In the genomic region with DNA sequence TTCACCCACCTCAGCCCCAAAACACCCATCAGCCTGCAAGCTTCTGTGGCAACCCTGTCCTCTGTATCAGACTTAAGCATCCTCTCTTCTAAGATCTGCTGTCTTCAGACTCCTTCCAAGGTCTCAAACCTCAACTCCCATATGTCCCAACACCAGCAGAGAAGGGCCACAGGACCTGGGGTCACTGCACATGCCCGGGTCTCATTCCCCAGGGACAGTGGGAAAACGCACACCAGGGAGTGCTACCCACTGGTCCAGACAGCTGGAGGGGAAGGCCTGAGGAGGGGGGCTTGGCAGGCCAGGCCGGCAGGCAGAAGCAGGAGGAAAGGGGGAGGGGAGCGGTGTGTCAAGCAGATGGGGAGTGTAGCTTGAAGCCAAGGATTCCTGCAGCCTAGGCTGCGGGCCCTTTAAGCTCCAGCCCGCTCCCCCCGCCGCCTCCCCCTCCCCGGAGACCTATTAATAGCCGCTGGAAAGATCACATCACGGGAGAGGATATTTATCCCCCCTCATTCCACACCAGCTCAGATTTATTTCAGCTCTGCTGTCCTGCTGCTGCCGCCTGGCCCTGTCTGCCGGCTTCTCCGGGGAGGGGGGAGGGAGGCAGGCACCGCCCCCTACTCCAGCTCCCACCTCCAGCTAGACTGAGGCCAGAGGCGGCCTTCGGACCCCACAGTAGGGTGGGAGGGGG, we compare ENCODE assay signal across 8 cellular contexts. TPM values are rescaled to one million over a fixed set of nuclear protein-coding genes. Genes with fewer than 3 reads are reported as not detected.
DNase-seq lines count a peak whose midpoint lies in the region; ATAC-seq and TF ChIP-seq lines count a peak whose summit lies in the region.

No MANE protein-coding gene starts in this region.

- no peaks in the 10 kb centered on the region for H3K27me3 Mint-ChIP-seq in activated CD8-positive, alpha-beta T cell treated with anti-CD3 and anti-CD28 coated beads for 36 hours
- H3K27me3 Mint-ChIP-seq in neural progenitor cell (ENCODE audit: insufficient read depth, low read depth), result peaks cover 3% of the 10 kb centered on the region

- no peaks in the 10 kb centered on the region for H3K27me3 ChIP-seq in neural progenitor cell

- peaks cover 56% of the 10 kb centered on the region for H3K4me1 Mint-ChIP-seq in activated CD8-positive, alpha-beta T cell treated with anti-CD3 and anti-CD28 coated beads for 36 hours (ENCODE audit: low read depth)
- H3K4me1 Mint-ChIP-seq in neural progenitor cell, result peaks cover 60% of the 10 kb centered on the region

- H3K4me1 ChIP-seq in neural progenitor cell, result peaks cover 66% of the 10 kb centered on the region

- no peaks in the 10 kb centered on the region for H3K9me3 Mint-ChIP-seq in activated CD8-positive, alpha-beta T cell treated with anti-CD3 and anti-CD28 coated beads for 36 hours
- no peaks in the 10 kb centered on the region for H3K9me3 Mint-ChIP-seq in neural progenitor cell

- H3K79me2 ChIP-seq in neural progenitor cell (ENCODE audit: low read depth), result peaks cover 82% of the 10 kb centered on the region

- CTCF ChIA-PET in activated CD8-positive, alpha-beta T cell treated with anti-CD3 and anti-CD28 coated beads for 36 hours (lab: Charles Lee), result interaction anchor here (0.9 to 2.2 kb wide), 9 partner anchors 11 to 413 kb away, joined by 3 to 7 read pairs (median 4); a partner anchor contains a TSS

- POLR2A ChIA-PET in activated CD8-positive, alpha-beta T cell treated with anti-CD3 and anti-CD28 coated beads for 36 hours (lab: Charles Lee), result interaction anchor here (1.0 to 2.9 kb wide), 6 partner anchors 14 to 147 kb away, joined by 4 to 24 read pairs (median 4); a partner anchor contains a TSS

- peaks cover 5% of the 10 kb centered on the region for H3K36me3 ChIP-seq in neural progenitor cell

- peak overlapping the region; percentile 87 for H3K27ac ChIP-seq in neural progenitor cell

- H3F3A ChIP-seq in neural progenitor cell (ENCODE audit: low read depth), result peaks cover 59% of the 10 kb centered on the region

- intact Hi-C loops in activated CD8-positive, alpha-beta T cell treated with anti-CD3 and anti-CD28 coated beads for 36 hours (cut with micrococcal nuclease), result no loop called here

- H3K9ac ChIP-seq in neural progenitor cell, result no peak overlapping the region

- peak overlapping the region; percentile 56 for H3K27ac Mint-ChIP-seq in activated CD8-positive, alpha-beta T cell treated with anti-CD3 and anti-CD28 coated beads for 36 hours
- peak overlapping the region; percentile 31 for H3K27ac Mint-ChIP-seq in neural progenitor cell

- peaks cover 58% of the 10 kb centered on the region for H4K20me1 ChIP-seq in neural progenitor cell (ENCODE audit: low read depth)

- no peaks in the 10 kb centered on the region for H3K9me3 ChIP-seq in neural progenitor cell (ENCODE audit: low read depth)

- H3K4me3 ChIP-seq in HFF-Myc (replicated peaks; ENCODE audit: low read depth, low read length) (peak overlapping the region; percentile 45), neural progenitor cell (peak overlapping the region; percentile 31)

- peak; percentile 82 for DNase-seq in AG08395 (ENCODE audit: low spot score)
- DNase-seq in HFF-Myc (ENCODE audit: extremely low read depth, low read depth), result peak; percentile 87
- no peak for DNase-seq in activated CD8-positive, alpha-beta T cell treated with anti-CD3 and anti-CD28 coated beads for 36 hours
- peak; percentile 78 for DNase-seq in foreskin melanocyte
- peak; percentile 88 for DNase-seq in neural progenitor cell (ENCODE audit: low spot score)
- no peak for DNase-seq in GF-D8 (lab: John Stamatoyannopoulos, UW)

- H2AFZ ChIP-seq in neural progenitor cell (replicated peaks), result no peak overlapping the region

- peak overlapping the region; percentile 68 for H3K4me2 ChIP-seq in neural progenitor cell

- H3K4me3 Mint-ChIP-seq in activated CD8-positive, alpha-beta T cell treated with anti-CD3 and anti-CD28 coated beads for 36 hours, result peak overlapping the region; percentile 59
- H3K4me3 Mint-ChIP-seq in neural progenitor cell, result peak overlapping the region; percentile 27

- peaks cover 19% of the 10 kb centered on the region for H3K36me3 Mint-ChIP-seq in activated CD8-positive, alpha-beta T cell treated with anti-CD3 and anti-CD28 coated beads for 36 hours (ENCODE audit: low read depth)
- H3K36me3 Mint-ChIP-seq in neural progenitor cell, result peaks cover 3% of the 10 kb centered on the region

- no peak for ATAC-seq in activated CD8-positive, alpha-beta T cell treated with anti-CD3 and anti-CD28 coated beads for 36 hours
- ATAC-seq in HG02763 (IDR thresholded peaks at IDR 0.05; ENCODE audit: unreplicated experiment), result no peak
- no peak for ATAC-seq in GM21619 (IDR thresholded peaks at IDR 0.05; ENCODE audit: unreplicated experiment)

- TF ChIP-seq CTCF in HFF-Myc (IDR thresholded peaks at IDR 0.05; ENCODE audit: low read depth, low read length, missing control alignments) (no peak), neural progenitor cell (IDR thresholded peaks at IDR 0.05) (no peak)
- no peak for TF ChIP-seq CTCF in activated CD8-positive, alpha-beta T cell treated with anti-CD3 and anti-CD28 coated beads for 36 hours (IDR thresholded peaks at IDR 0.05)

RNA-seq across cellular contexts. Expression of a gene that starts 16.7 kb away (rescaled TPM):
- total RNA-seq in activated CD8-positive, alpha-beta T cell treated with anti-CD3 and anti-CD28 coated beads for 36 hours, result 10 to 100 TPM; 35.9 to 38.8 TPM
- 3.0 and 7.2 TPM in 2 replicates for total RNA-seq in neural progenitor cell (ENCODE audit: low replicate concordance)

RNA-seq across cellular contexts. Expression of a gene that starts 25.4 kb away (rescaled TPM):
- under 1 TPM; 0.60 to 0.92 TPM for total RNA-seq in activated CD8-positive, alpha-beta T cell treated with anti-CD3 and anti-CD28 coated beads for 36 hours
- total RNA-seq in neural progenitor cell (ENCODE audit: low replicate concordance), result not detected in 2 replicates

RNA-seq across cellular contexts. Expression of a gene that starts 47.0 kb away (rescaled TPM):
- total RNA-seq in activated CD8-positive, alpha-beta T cell treated with anti-CD3 and anti-CD28 coated beads for 36 hours, result 1 to 10 TPM; 1.5 to 2.2 TPM
- 0.43 TPM in 1 of 2 replicates, not detected in the other for total RNA-seq in neural progenitor cell (ENCODE audit: low replicate concordance)

Comparison
In these comparisons a context has a peak if more than half of its experiments do, and no peak if none do; other contexts are left out.
1. DNase-seq: peak in AG08395 (single experiment), HFF-Myc (single experiment), foreskin melanocyte (single experiment) and neural progenitor cell (single experiment); none in activated CD8-positive, alpha-beta T cell treated with anti-CD3 and anti-CD28 coated beads for 36 hours (single experiment) and GF-D8 (single experiment).